Comparison of ENCODE assay signal across 10 cellular contexts in genomic region chr14:92382677-92383076, GRCh38. TPM values are rescaled to one million over a fixed set of nuclear protein-coding genes. Genes with fewer than 3 reads are reported as not detected.
A peak's percentile ranks its signal among the peaks of the same experiment; 100 is the strongest.
DNase-seq lines count a peak whose midpoint lies in the region; ATAC-seq and TF ChIP-seq lines count a peak whose summit lies in the region.
"Had no signal": no experiment of that assay in that cellular context is flagged by ENCODE, and none has a peak within 500 bp of the region (broad histone marks: within the 10 kb centered on the region; RNA-seq: fewer than 3 reads in every experiment).

No MANE protein-coding gene starts in this region.

- H3K36me3 ChIP-seq in thoracic aorta, result no peaks in the 10 kb centered on the region

- no peaks in the 10 kb centered on the region for H3K27me3 ChIP-seq in thoracic aorta (replicated peaks; ENCODE audit: insufficient read depth)

- H3K27ac ChIP-seq in thoracic aorta, result no peak overlapping the region
- H3K27ac ChIP-seq: skin epidermis had no signal

- intact Hi-C loops in Right ventricle myocardium inferior (cut with DNase I) (no loop called here), cardiac septum (cut with DNase I) (no loop called here)

- TF ChIP-seq CTCF in fibroblast of pulmonary artery (IDR thresholded peaks at IDR 0.05; ENCODE audit: low read length, missing control alignments) (peak; percentile 32), thoracic aorta (IDR thresholded peaks at IDR 0.05) (peak; percentile 66)

- H3K4me3 ChIP-seq in fibroblast of pulmonary artery (replicated peaks; ENCODE audit: low read depth, low read length) (no peak overlapping the region), thoracic aorta (no peak overlapping the region)
- H3K4me3 ChIP-seq: skin epidermis had no signal

- no peak for DNase-seq in Right ventricle myocardium inferior (ENCODE audit: missing footprints)
- no peak for DNase-seq in cardiac septum (ENCODE audit: low spot score)
- peak; percentile 26 for DNase-seq in NCI-H226
- DNase-seq in fibroblast of pulmonary artery (ENCODE audit: low read depth), result peak; percentile 4
- DNase-seq in thoracic aorta (ENCODE audit: low spot score), result no peak
- no peak for DNase-seq in activated CD4-positive, alpha-beta T cell treated with anti-CD3 and anti-CD28 coated beads for 48 hours
- DNase-seq: NCI-H526 treated with DMSO at 0.1 percent for 48 hours had no signal

- H3K4me1 ChIP-seq in thoracic aorta (ENCODE audit: control insufficient read depth in 1 of 2, low read depth in 2 of 2), result no peaks in the 10 kb centered on the region

- no peaks in the 10 kb centered on the region for H3K9me3 ChIP-seq in thoracic aorta

- ATAC-seq in Right ventricle myocardium inferior (peak; percentile 34), thoracic aorta (ENCODE audit: insufficient number of reproducible peaks, low FRiP score, low read depth) (no peak), HG03139 (IDR thresholded peaks at IDR 0.05; ENCODE audit: unreplicated experiment) (no peak), HG02970 (IDR thresholded peaks at IDR 0.05; ENCODE audit: low FRiP score, unreplicated experiment) (no peak)

RNA-seq across cellular contexts. Expression of gene SLC24A4, which starts 59.7 kb away (rescaled TPM):
- total RNA-seq in Right ventricle myocardium inferior, result 0.49 TPM
- not detected for total RNA-seq in cardiac septum
- total RNA-seq in thoracic aorta, result 1 to 10 TPM; 2.7 to 4.4 TPM

Comparison
In these comparisons a context has a peak if more than half of its experiments do, and no peak if none do; other contexts are left out.
1. DNase-seq: peak in NCI-H226 (single experiment) and fibroblast of pulmonary artery (single experiment); none in Right ventricle myocardium inferior (single experiment), cardiac septum (single experiment), thoracic aorta (single experiment) and activated CD4-positive, alpha-beta T cell treated with anti-CD3 and anti-CD28 coated beads for 48 hours (single experiment).